19 cellular contexts compared by ENCODE assay signal in the genomic region with DNA sequence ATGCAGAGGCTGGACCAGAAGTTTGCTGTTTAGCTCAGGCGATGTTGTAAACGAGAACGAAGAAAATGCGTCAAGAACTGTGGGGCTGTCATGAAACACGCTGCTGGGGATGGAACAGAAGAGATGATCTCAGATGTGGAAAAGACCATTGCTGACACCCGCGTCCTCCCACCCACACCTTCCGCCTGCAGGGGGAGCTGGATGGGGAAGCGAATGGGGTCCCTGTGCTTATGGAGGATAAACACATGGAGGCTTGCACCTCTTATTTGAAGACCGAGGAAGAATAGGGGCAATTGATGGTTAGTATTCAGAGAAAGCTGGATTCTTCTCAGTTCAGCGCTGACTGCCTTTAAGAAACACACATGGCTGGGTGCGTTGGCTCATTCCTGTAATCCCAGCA.
DNase-seq lines count a peak whose midpoint lies in the region; ATAC-seq, FAIRE-seq and TF ChIP-seq lines count a peak whose summit lies in the region.
"Had no signal": no experiment of that assay in that cellular context is flagged by ENCODE, and none has a peak within 500 bp of the region (broad histone marks: within the 10 kb centered on the region; RNA-seq: fewer than 3 reads in every experiment).

No MANE protein-coding gene starts in this region.

- no peaks in the 10 kb centered on the region for H3K9me1 ChIP-seq in K562 (ENCODE audit: control insufficient read depth, insufficient read depth, low read length)

- H3K4me3 ChIP-seq in GM23338 (no peak overlapping the region), K562 (no peak overlapping the region), H1 (ENCODE audit: extremely low read depth in 1 of 4, insufficient read depth in 2 of 4, low read depth in 3 of 4, low read length in 4 of 4) (no peak overlapping the region), stomach (no peak overlapping the region)
- H3K4me3 ChIP-seq: BLaER1 treated with 17β-estradiol and CSF1 and Interleukin-3, amounts not matched to agents 10 nM and 100 nM; GM12878 had no signal

- no CpG with 5 or more reads among the region's 12 CpGs for WGBS in H9 (ENCODE audit: extremely low coverage, insufficient read length, low lambda C conversion rate)
- 98% methylated on average over 8 of the region's 12 CpGs for WGBS in K562 (ENCODE audit: insufficient coverage, low coverage, missing lambda C conversion rate)
- whole genome bisulfite sequencing in H1 (ENCODE audit: extremely low coverage in 1 of 2, insufficient coverage in 1 of 2, insufficient read length in 1 of 2, insufficient replicate concordance in 2 of 2, low coverage in 1 of 2, low lambda C conversion rate in 2 of 2, missing lambda C conversion rate in 1 of 2), 2 experiments = 100% methylated on average over 7 of the region's 12 CpGs; no CpG with 5 or more reads in 1 of the 2 experiments
- WGBS in stomach, 5 donors = 85 to 98% (median 97%) methylated on average over 12 of the region's 12 CpGs

- H3K4ac ChIP-seq in H9 (ENCODE audit: low read depth, low read length) = no peak overlapping the region
- H3K4ac ChIP-seq in H1 (replicated peaks; ENCODE audit: insufficient read length, low read depth, low read length) = no peak overlapping the region

- BruUV-seq in K562 (replicated peaks; lab: Mats Ljungman, UMichigan) = no TSS peak

- H2BK15ac ChIP-seq in H9 (ENCODE audit: low read depth, low read length) = no peak overlapping the region
- no peak overlapping the region for H2BK15ac ChIP-seq in H1 (ENCODE audit: low read length)

- no peaks in the 10 kb centered on the region for H3K27me3 Mint-ChIP-seq in GM23338 (ENCODE audit: insufficient read depth, low read depth, poor library complexity)
- peaks cover 3% of the 10 kb centered on the region; the same call in 1 of the 2 replicates for H3K27me3 Mint-ChIP-seq in H9 (ENCODE audit: low read depth)
- no peaks in the 10 kb centered on the region for H3K27me3 Mint-ChIP-seq in activated CD4-positive, alpha-beta memory T cell treated with anti-CD3 and anti-CD28 coated beads for 36 hours
- H3K27me3 Mint-ChIP-seq: B cell; CD4-positive, CD25-positive, alpha-beta regulatory T cell; CD8-positive, alpha-beta memory T cell had no signal

- H3K79me1 ChIP-seq in H9 (ENCODE audit: insufficient read depth, low read depth, low read length, poor library complexity, severe bottlenecking) = no peaks in the 10 kb centered on the region
- H3K79me1 ChIP-seq in H1 (ENCODE audit: low read depth, low read length) = no peaks in the 10 kb centered on the region

- H2AK5ac ChIP-seq in H9 (ENCODE audit: insufficient read length, low read length) (no peak overlapping the region), H1 (ENCODE audit: low read depth, low read length) (no peak overlapping the region)

- H2BK120ac ChIP-seq in H9 (ENCODE audit: low read depth, low read length, poor library complexity, severe bottlenecking) = no peak overlapping the region
- H2BK120ac ChIP-seq in H1 (replicated peaks; ENCODE audit: low read depth, low read length) = no peak overlapping the region

- intact Hi-C loops in K562 (cut with micrococcal nuclease) (no loop called here), stomach (cut with DNase I; ENCODE audit: low total_unique reads) (no loop called here)
- intact Hi-C loops in activated CD4-positive, alpha-beta memory T cell treated with anti-CD3 and anti-CD28 coated beads for 36 hours (cut with micrococcal nuclease) = loop anchor here (10.0 kb wide), 1 partner anchor 947 kb away; no protein-coding TSS in a partner anchor

- no peaks in the 10 kb centered on the region for H3K79me2 ChIP-seq in GM23338 (replicated peaks; ENCODE audit: insufficient read depth)
- no peaks in the 10 kb centered on the region for H3K79me2 ChIP-seq in H9 (ENCODE audit: insufficient read depth, low read length)
- H3K79me2 ChIP-seq in K562 (ENCODE audit: control insufficient read depth, insufficient read depth, low read length) = no peaks in the 10 kb centered on the region
- no peaks in the 10 kb centered on the region for H3K79me2 ChIP-seq in H1 (ENCODE audit: control insufficient read depth in 1 of 2, insufficient read depth in 2 of 2, low read length in 2 of 2)

- TF ChIP-seq RAD21 in K562 (CRISPR knock-in tag; conservative IDR thresholded peaks at IDR 0.05 in 1 of 2, IDR thresholded peaks at IDR 0.05 in 1 of 2) = no peak
- 0 out of 4 replicates have a peak, but pooled peaks of 1 of the 2 experiments have one; percentile 2 for TF ChIP-seq RAD21 in H1 (IDR thresholded peaks at IDR 0.05 in 1 of 2, conservative IDR thresholded peaks at IDR 0.05 in 1 of 2; ENCODE audit: low read depth in 2 of 2, low read length in 2 of 2)

- H3K56ac ChIP-seq in H9 (ENCODE audit: insufficient read length, low read depth, low read length) = no peak overlapping the region
- H3K56ac ChIP-seq in H1 (replicated peaks; ENCODE audit: insufficient read length, low read depth, low read length) = no peak overlapping the region

- H3K9ac ChIP-seq in H9 (ENCODE audit: extremely low read depth, insufficient read length, low read length) = no peak overlapping the region
- H3K9ac ChIP-seq in K562 (ENCODE audit: insufficient read depth in 1 of 2, low read depth in 2 of 2, low read length in 2 of 2) = no peak overlapping the region
- H3K9ac ChIP-seq in H1 (replicated peaks in 1 of 4; ENCODE audit: extremely low read depth in 1 of 4, low read depth in 3 of 4, low read length in 3 of 4) = no peak overlapping the region
- H3K9ac ChIP-seq: BLaER1 treated with 17β-estradiol and CSF1 and Interleukin-3, amounts not matched to agents 10 nM and 100 nM had no signal

- no peak for TF ChIP-seq POLR2A in K562 (conservative IDR thresholded peaks at IDR 0.05)
- TF ChIP-seq POLR2A in H1 (IDR thresholded peaks at IDR 0.05; ENCODE audit: control extremely low read depth in 1 of 2, low read depth in 2 of 2, low read length in 2 of 2) = no peak
- TF ChIP-seq POLR2A in stomach (IDR thresholded peaks at IDR 0.05) = no peak

- H3K27ac ChIP-seq in GM23338 (ENCODE audit: low read depth) (no peak overlapping the region), H9 (ENCODE audit: insufficient read length, low read depth, low read length) (no peak overlapping the region), K562 (ENCODE audit: extremely low read depth, low read depth, low read length) (no peak overlapping the region), H1 (ENCODE audit: low read depth, low read length) (no peak overlapping the region), stomach (no peak overlapping the region)
- H3K27ac ChIP-seq: BLaER1 treated with 17β-estradiol and CSF1 and Interleukin-3, amounts not matched to agents 10 nM and 100 nM had no signal

- ATAC-seq in GM23338 (no peak), K562 (peak; percentile 54; the same call in 2 of the 3 replicates)
- ATAC-seq: GM12878, HCT116 had no signal

- no peaks in the 10 kb centered on the region for H3F3A ChIP-seq in GM23338 (replicated peaks; ENCODE audit: low read depth)

- H3K4me2 ChIP-seq in GM23338 (no peak overlapping the region), H9 (ENCODE audit: insufficient read depth, insufficient read length, low read length) (no peak overlapping the region), K562 (ENCODE audit: insufficient read depth, low read length) (no peak overlapping the region), H1 (ENCODE audit: insufficient read depth in 1 of 2, low read depth in 2 of 2, low read length in 2 of 2) (no peak overlapping the region)
- H3K4me2 ChIP-seq: BLaER1 treated with 17β-estradiol and CSF1 and Interleukin-3, amounts not matched to agents 10 nM and 100 nM had no signal

- no peak overlapping the region for H4K5ac ChIP-seq in H9 (ENCODE audit: insufficient read length, low read depth, low read length)
- H4K5ac ChIP-seq in H1 (ENCODE audit: insufficient read length, low read depth, low read length) = no peak overlapping the region

- no peaks in the 10 kb centered on the region for H3K9me3 ChIP-seq in H9 (ENCODE audit: control insufficient read depth, low read depth, low read length)
- H3K9me3 ChIP-seq in K562 (replicated peaks; ENCODE audit: control insufficient read depth, insufficient read depth, low read depth, low read length) = no peaks in the 10 kb centered on the region
- H3K9me3 ChIP-seq in H1 (ENCODE audit: insufficient read depth in 2 of 2, low read depth in 1 of 2, low read length in 1 of 2) = no peaks in the 10 kb centered on the region
- peaks cover 0 to 9% (median 4%) of the 10 kb centered on the region in 4 donors for H3K9me3 ChIP-seq in stomach

- no peak overlapping the region for H2BK20ac ChIP-seq in H9 (ENCODE audit: low read depth, low read length, poor library complexity, severe bottlenecking)
- H2BK20ac ChIP-seq in H1 (ENCODE audit: low read length) = no peak overlapping the region

- H3K4me1 ChIP-seq in GM23338 (ENCODE audit: insufficient read depth) = no peaks in the 10 kb centered on the region
- H3K4me1 ChIP-seq in H9 (ENCODE audit: insufficient read depth, low read length) = no peaks in the 10 kb centered on the region
- H3K4me1 ChIP-seq in K562 (replicated peaks in 1 of 2; ENCODE audit: control insufficient read depth in 2 of 2, insufficient read depth in 2 of 2, low read length in 2 of 2) = no peaks in the 10 kb centered on the region
- no peaks in the 10 kb centered on the region for H3K4me1 ChIP-seq in H1 (replicated peaks in 1 of 4; ENCODE audit: control insufficient read depth in 3 of 4, insufficient read depth in 4 of 4, low read length in 3 of 4)
- H3K4me1 ChIP-seq in stomach = no peaks in the 10 kb centered on the region
- H3K4me1 ChIP-seq: BLaER1 treated with 17β-estradiol and CSF1 and Interleukin-3, amounts not matched to agents 10 nM and 100 nM had no signal

- H3K27me3 ChIP-seq in GM23338 (ENCODE audit: insufficient read depth) (no peaks in the 10 kb centered on the region), H9 (ENCODE audit: insufficient read depth, low read length) (no peaks in the 10 kb centered on the region), K562 (ENCODE audit: control insufficient read depth in 2 of 2, insufficient read depth in 2 of 2, low read length in 2 of 2) (no peaks in the 10 kb centered on the region), H1 (replicated peaks in 1 of 4; ENCODE audit: control insufficient read depth in 3 of 4, extremely low read depth in 1 of 4, insufficient read depth in 3 of 4, low read length in 3 of 4) (no peaks in the 10 kb centered on the region), stomach (no peaks in the 10 kb centered on the region)
- H3K27me3 ChIP-seq: BLaER1 treated with 17β-estradiol and CSF1 and Interleukin-3, amounts not matched to agents 10 nM and 100 nM had no signal

- H3K9me3 Mint-ChIP-seq in GM23338 = no peaks in the 10 kb centered on the region
- H3K9me3 Mint-ChIP-seq in H9 = peaks cover 9 to 53% of the 10 kb centered on the region in 2 experiments
- H3K9me3 Mint-ChIP-seq in activated CD4-positive, alpha-beta memory T cell treated with anti-CD3 and anti-CD28 coated beads for 36 hours = peaks cover 2% of the 10 kb centered on the region
- H3K9me3 Mint-ChIP-seq: HFFc6 had no signal

- no peak overlapping the region for H3K18ac ChIP-seq in H9 (ENCODE audit: insufficient read length, low read depth, low read length)
- no peak overlapping the region for H3K18ac ChIP-seq in H1 (ENCODE audit: extremely low read depth, low read length)

- peak; percentile 10 for DNase-seq in GM23338 (ENCODE audit: low spot score)
- DNase-seq in H9 = no peak
- DNase-seq in K562 (ENCODE audit: extremely low read depth in 1 of 4, low spot score in 3 of 4) = peak in 2 of 4 experiments; percentile 16 to 18
- DNase-seq in H1 (ENCODE audit: low read depth in 1 of 2, low spot score in 2 of 2) = peak in 1 of 2 experiments; percentile 45
- no peak for DNase-seq in stomach
- DNase-seq in NCI-H187 treated with DMSO at 0.1 percent for 48 hours (lab: John Stamatoyannopoulos, UW) = no peak
- DNase-seq in activated CD4-positive, alpha-beta memory T cell treated with anti-CD3 and anti-CD28 coated beads for 36 hours = no peak
- DNase-seq: CD4-positive, CD25-positive, alpha-beta regulatory T cell; CD8-positive, alpha-beta memory T cell; COR-L47; DMS 273 treated with DMSO at 0.1 percent for 48 hours; DMS53; DND-41; EL; HFFc6 had no signal

- H3K4me1 Mint-ChIP-seq in GM23338 (no peaks in the 10 kb centered on the region), H9 (no peaks in the 10 kb centered on the region)
- no peaks in the 10 kb centered on the region for H3K4me1 Mint-ChIP-seq in activated CD4-positive, alpha-beta memory T cell treated with anti-CD3 and anti-CD28 coated beads for 36 hours (ENCODE audit: low read depth)
- H3K4me1 Mint-ChIP-seq: B cell; CD4-positive, CD25-positive, alpha-beta regulatory T cell; CD8-positive, alpha-beta memory T cell had no signal

- no peak overlapping the region for H4K91ac ChIP-seq in H9 (ENCODE audit: insufficient read length, low read depth, low read length)
- H4K91ac ChIP-seq in H1 (replicated peaks; ENCODE audit: insufficient read length, low read length) = no peak overlapping the region

- no peaks in the 10 kb centered on the region for H3K36me3 ChIP-seq in GM23338 (ENCODE audit: insufficient read depth)
- peaks cover 34% of the 10 kb centered on the region; the same call in 2 of the 3 replicates for H3K36me3 ChIP-seq in K562 (ENCODE audit: control insufficient read depth, insufficient read depth, low read length)
- no peaks in the 10 kb centered on the region; a peak in 3 of 8 replicates for H3K36me3 ChIP-seq in H1 (ENCODE audit: control insufficient read depth in 2 of 4, insufficient read depth in 4 of 4, low read length in 3 of 4)
- peaks cover 0 to 57% (median 35%) of the 10 kb centered on the region in 4 donors for H3K36me3 ChIP-seq in stomach

- no peak overlapping the region for H3K27ac Mint-ChIP-seq in GM23338
- H3K27ac Mint-ChIP-seq in H9 = no peak overlapping the region
- H3K27ac Mint-ChIP-seq in activated CD4-positive, alpha-beta memory T cell treated with anti-CD3 and anti-CD28 coated beads for 36 hours = no peak overlapping the region
- H3K27ac Mint-ChIP-seq: B cell; CD4-positive, CD25-positive, alpha-beta regulatory T cell; CD8-positive, alpha-beta memory T cell; HFFc6 had no signal

- in situ Hi-C loops in K562 (cut with MboI) = no loop called here

- CTCF ChIA-PET in K562 (lab: Yijun Ruan, JAX; ENCODE audit: low intra/inter-chr PET ratio) = no interaction called here
- CTCF ChIA-PET in H1 (lab: Charles Lee; ENCODE audit: partially characterized antibody) = interaction anchor here (0.7 to 2.4 kb wide), 11 partner anchors 8 to 332 kb away, joined by 3 to 17 read pairs (median 3); no protein-coding TSS in a partner anchor
- CTCF ChIA-PET in activated CD4-positive, alpha-beta memory T cell treated with anti-CD3 and anti-CD28 coated beads for 36 hours (lab: Charles Lee) = no interaction called here

- no peaks in the 10 kb centered on the region for H4K20me1 ChIP-seq in GM23338 (replicated peaks; ENCODE audit: insufficient read depth)
- no peaks in the 10 kb centered on the region for H4K20me1 ChIP-seq in H9 (ENCODE audit: control insufficient read depth, insufficient read depth, insufficient read length)
- H4K20me1 ChIP-seq in K562 (replicated peaks; ENCODE audit: control insufficient read depth, insufficient read depth, low read length) = no peaks in the 10 kb centered on the region
- no peaks in the 10 kb centered on the region for H4K20me1 ChIP-seq in H1 (replicated peaks in 1 of 2; ENCODE audit: control insufficient read depth in 1 of 2, insufficient read depth in 2 of 2, low read length in 2 of 2)

- H2BK12ac ChIP-seq in H9 (ENCODE audit: insufficient read length, low read depth, low read length) (no peak overlapping the region), H1 (ENCODE audit: low read depth, low read length) (no peak overlapping the region)

- H3K14ac ChIP-seq in H9 (ENCODE audit: insufficient read depth, low read length) = no peak overlapping the region
- no peak overlapping the region for H3K14ac ChIP-seq in H1 (ENCODE audit: insufficient read length)

- H2BK5ac ChIP-seq in H9 (ENCODE audit: insufficient read length, low read length) = no peak overlapping the region
- H2BK5ac ChIP-seq in H1 (ENCODE audit: low read depth, low read length) = no peak overlapping the region

- H4K8ac ChIP-seq in H9 (replicated peaks; ENCODE audit: insufficient read length, low read depth, low read length) = no peak overlapping the region
- no peak overlapping the region for H4K8ac ChIP-seq in H1 (ENCODE audit: extremely low read depth, insufficient read depth, low read length)

- TF ChIP-seq CTCF in GM23338 (conservative IDR thresholded peaks at IDR 0.05; ENCODE audit: low read depth in 2 of 2) = peak; percentile 30 to 52
- peak; percentile 31; the same call in 1 of the 3 replicates for TF ChIP-seq CTCF in H9 (conservative IDR thresholded peaks at IDR 0.05)
- TF ChIP-seq CTCF in K562 (IDR thresholded peaks at IDR 0.05 in 2 of 3, conservative IDR thresholded peaks at IDR 0.05 in 1 of 3; ENCODE audit: insufficient read depth in 2 of 3, low read depth in 1 of 3, low read length in 3 of 3) = 0 out of 6 replicates have a peak, but pooled peaks of 1 of the 3 experiments have one; percentile 23
- peak in 1 of 3 experiments; percentile 40; a peak in 1 of 4 replicates for TF ChIP-seq CTCF in H1 (IDR thresholded peaks at IDR 0.05; ENCODE audit: control extremely low read depth in 1 of 3, insufficient read depth in 1 of 3, low read depth in 1 of 3, low read length in 3 of 3)
- TF ChIP-seq CTCF in stomach (IDR thresholded peaks at IDR 0.05) = no peak

- no peak for FAIRE-seq in K562 (lab: Jason Lieb, UNC)
- FAIRE-seq in H1 (lab: Jason Lieb, UNC) = no peak
- FAIRE-seq: GM12878 had no signal

- H3K4me3 Mint-ChIP-seq in GM23338 (no peak overlapping the region), H9 (no peak overlapping the region)
- H3K4me3 Mint-ChIP-seq in activated CD4-positive, alpha-beta memory T cell treated with anti-CD3 and anti-CD28 coated beads for 36 hours = no peak overlapping the region
- H3K4me3 Mint-ChIP-seq: B cell; CD4-positive, CD25-positive, alpha-beta regulatory T cell; CD8-positive, alpha-beta memory T cell; HFFc6 had no signal

- H2AFZ ChIP-seq in GM23338 (no peak overlapping the region), H9 (ENCODE audit: low read length) (no peak overlapping the region), K562 (ENCODE audit: low read depth, low read length) (no peak overlapping the region), H1 (ENCODE audit: low read length) (no peak overlapping the region)

- H3K36me3 Mint-ChIP-seq in GM23338 (ENCODE audit: low read depth) = peaks cover 44% of the 10 kb centered on the region
- H3K36me3 Mint-ChIP-seq in H9 (ENCODE audit: insufficient read depth in 1 of 3, low read depth in 3 of 3) = peaks cover 46 to 60% (median 47%) of the 10 kb centered on the region in 3 experiments
- H3K36me3 Mint-ChIP-seq in activated CD4-positive, alpha-beta memory T cell treated with anti-CD3 and anti-CD28 coated beads for 36 hours = peaks cover 21% of the 10 kb centered on the region

- no peaks in the 10 kb centered on the region for H3K23me2 ChIP-seq in H9 (ENCODE audit: insufficient read length, low read depth, low read length, poor library complexity, severe bottlenecking)
- H3K23me2 ChIP-seq in H1 (ENCODE audit: low read depth, low read length) = no peaks in the 10 kb centered on the region

- no peaks in the 10 kb centered on the region for H3K9me2 ChIP-seq in GM23338 (ENCODE audit: insufficient read depth)

- TF ChIP-seq EP300 in K562 (IDR thresholded peaks at IDR 0.05; ENCODE audit: low read length) = no peak
- no peak for TF ChIP-seq EP300 in H1 (IDR thresholded peaks at IDR 0.05; ENCODE audit: borderline replicate concordance in 1 of 2, low read depth in 2 of 2, low read length in 2 of 2)
- no peak for TF ChIP-seq EP300 in stomach (IDR thresholded peaks at IDR 0.05)

- POLR2A ChIA-PET in K562 (lab: Yijun Ruan, JAX) = no interaction called here
- POLR2A ChIA-PET in H1 (lab: Charles Lee; ENCODE audit: partially characterized antibody) = no interaction called here
- POLR2A ChIA-PET in activated CD4-positive, alpha-beta memory T cell treated with anti-CD3 and anti-CD28 coated beads for 36 hours (lab: Charles Lee) = no interaction called here

- H3K23ac ChIP-seq in H9 (ENCODE audit: insufficient read length, low read depth, low read length) (no peak overlapping the region), H1 (ENCODE audit: insufficient read length) (no peak overlapping the region)

- no peak overlapping the region for H3T11ph ChIP-seq in H9 (ENCODE audit: low read length)

Comparison
In these comparisons a context has a peak if more than half of its experiments do, and no peak if none do; other contexts are left out.
1. CTCF ChIP-seq: peak in GM23338 (2 of 2) and H9 (single experiment); none in stomach (0 of 7).